Comparison of ENCODE assay signal across 8 cellular contexts in genomic region chr10:77637986-77638765, GRCh38.
A peak's percentile ranks its signal among the peaks of the same experiment; 100 is the strongest.
DNase-seq lines count a peak whose midpoint lies in the region; ATAC-seq and TF ChIP-seq lines count a peak whose summit lies in the region.

No MANE protein-coding gene starts in this region.

- peak overlapping the region; percentile 73 for H3K4me3 Mint-ChIP-seq in stimulated activated memory B cell treated with anti-CD40 and anti-IgM and Interleukin-4, amounts not matched to agents 10 μg/mL and 1 μg/mL and 100 μg/mL, for 72 hours

- H3K4me1 ChIP-seq in adipocyte (ENCODE audit: control insufficient read depth, insufficient read depth, low read length) (peaks cover 9% of the 10 kb centered on the region), iPS-18a (ENCODE audit: control insufficient read depth, low read depth, low read length) (peaks cover 17% of the 10 kb centered on the region)

- H3K27me3 ChIP-seq in adipocyte (replicated peaks; ENCODE audit: control insufficient read depth, insufficient read depth, low read length) (peaks cover 5% of the 10 kb centered on the region), iPS-18a (ENCODE audit: control insufficient read depth, insufficient read depth, low read length) (peaks cover 76% of the 10 kb centered on the region)

- H3K4me1 Mint-ChIP-seq in stimulated activated memory B cell treated with anti-CD40 and anti-IgM and Interleukin-4, amounts not matched to agents 10 μg/mL and 1 μg/mL and 100 μg/mL, for 72 hours: peaks cover 31% of the 10 kb centered on the region

- ATAC-seq in HG02588 (IDR thresholded peaks at IDR 0.05; ENCODE audit: unreplicated experiment) (peak; percentile 24), HG02610 (IDR thresholded peaks at IDR 0.05; ENCODE audit: unreplicated experiment) (no peak), HG03432 (IDR thresholded peaks at IDR 0.05; ENCODE audit: unreplicated experiment) (no peak)
- ATAC-seq in stimulated activated memory B cell treated with anti-CD40 and anti-IgM and Interleukin-4, amounts not matched to agents 10 μg/mL and 1 μg/mL and 100 μg/mL, for 72 hours: peak; percentile 14

- DNase-seq in AG09309 (ENCODE audit: low read depth) (no peak), adipocyte (ENCODE audit: low read depth) (peak; percentile 79), RKO (ENCODE audit: low spot score) (no peak)

- H3K36me3 ChIP-seq in adipocyte (ENCODE audit: control insufficient read depth, insufficient read depth, low read length, severe bottlenecking) (no peaks in the 10 kb centered on the region), iPS-18a (ENCODE audit: control insufficient read depth, low read depth, low read length) (no peaks in the 10 kb centered on the region)

- H3K4me3 ChIP-seq in AG09309 (ENCODE audit: control insufficient read depth, low read depth, low read length) (peak overlapping the region; percentile 79), adipocyte (ENCODE audit: low read length) (peak overlapping the region; percentile 76), iPS-18a (ENCODE audit: low read length) (peak overlapping the region; percentile 38)

- no peaks in the 10 kb centered on the region for H3K9me3 Mint-ChIP-seq in stimulated activated memory B cell treated with anti-CD40 and anti-IgM and Interleukin-4, amounts not matched to agents 10 μg/mL and 1 μg/mL and 100 μg/mL, for 72 hours

- H3K36me3 Mint-ChIP-seq in stimulated activated memory B cell treated with anti-CD40 and anti-IgM and Interleukin-4, amounts not matched to agents 10 μg/mL and 1 μg/mL and 100 μg/mL, for 72 hours: no peaks in the 10 kb centered on the region

- H3K9ac ChIP-seq in adipocyte (ENCODE audit: low read length): no peak overlapping the region
- H3K9ac ChIP-seq in iPS-18a (ENCODE audit: low read length): no peak overlapping the region

- H3K9me3 ChIP-seq in adipocyte (ENCODE audit: control insufficient read depth, low read length) (no peaks in the 10 kb centered on the region), iPS-18a (ENCODE audit: control insufficient read depth, low read depth, low read length) (no peaks in the 10 kb centered on the region)

- TF ChIP-seq CTCF in AG09309 (IDR thresholded peaks at IDR 0.05; ENCODE audit: control insufficient read depth, insufficient read depth, low read depth, low read length, missing control alignments): no peak

- H3K27ac Mint-ChIP-seq in stimulated activated memory B cell treated with anti-CD40 and anti-IgM and Interleukin-4, amounts not matched to agents 10 μg/mL and 1 μg/mL and 100 μg/mL, for 72 hours: no peak overlapping the region

- H3K27me3 Mint-ChIP-seq in stimulated activated memory B cell treated with anti-CD40 and anti-IgM and Interleukin-4, amounts not matched to agents 10 μg/mL and 1 μg/mL and 100 μg/mL, for 72 hours: peaks cover 78% of the 10 kb centered on the region

- H3K27ac ChIP-seq in iPS-18a (ENCODE audit: low read length): no peak overlapping the region

Comparison
In these comparisons a context has a peak if more than half of its experiments do, and no peak if none do; other contexts are left out.
1. ATAC-seq: peak in HG02588 (single experiment) and stimulated activated memory B cell treated with anti-CD40 and anti-IgM and Interleukin-4, amounts not matched to agents 10 μg/mL and 1 μg/mL and 100 μg/mL, for 72 hours (single experiment); none in HG02610 (single experiment) and HG03432 (single experiment).
2. Peak in every context shown above with its lines, with median percentiles within 50 percentile points of each other: H3K4me3 ChIP-seq.